8 cellular contexts compared by ENCODE assay signal in the genomic region with DNA sequence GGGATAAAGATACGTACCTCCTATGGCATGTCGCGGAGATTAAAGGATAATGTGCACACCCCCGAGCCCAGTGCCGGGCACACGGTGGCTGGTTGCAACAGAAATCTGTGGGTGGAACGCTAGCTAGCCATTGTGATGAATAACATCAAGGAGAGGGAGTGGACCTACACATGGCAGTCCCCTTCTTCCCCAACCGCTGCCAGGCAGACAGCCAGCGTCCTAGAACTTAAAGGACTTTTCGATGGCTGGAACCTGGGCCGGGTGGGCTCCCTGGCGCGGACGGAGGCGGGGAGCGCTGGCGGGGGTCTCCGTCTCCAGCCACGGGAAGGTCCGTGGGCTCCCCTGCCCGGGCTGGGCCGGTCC. TPM values are rescaled to one million over a fixed set of nuclear protein-coding genes. Genes with fewer than 3 reads are reported as not detected.
A peak's percentile ranks its signal among the peaks of the same experiment; 100 is the strongest.
DNase-seq lines count a peak whose midpoint lies in the region; ATAC-seq and TF ChIP-seq lines count a peak whose summit lies in the region.

No MANE protein-coding gene starts in this region.

- no peak overlapping the region for H3K9ac ChIP-seq in Karpas-422 (ENCODE audit: low read length)

- H3K9me3 ChIP-seq in CD4-positive, alpha-beta T cell (ENCODE audit: control insufficient read depth, low read length): no peaks in the 10 kb centered on the region
- H3K9me3 ChIP-seq in mesodermal cell (ENCODE audit: control insufficient read depth, low read length): no peaks in the 10 kb centered on the region
- no peaks in the 10 kb centered on the region for H3K9me3 ChIP-seq in Karpas-422 (ENCODE audit: low read length)

- no peak for ATAC-seq in CD4-positive, alpha-beta T cell (ENCODE audit: poor library complexity)

- H3K36me3 ChIP-seq in mesodermal cell (ENCODE audit: control insufficient read depth, insufficient read depth, low read length) (no peaks in the 10 kb centered on the region), Karpas-422 (ENCODE audit: insufficient read depth, low read length) (no peaks in the 10 kb centered on the region)

- POLR2A ChIA-PET in CD4-positive, alpha-beta T cell (lab: Charles Lee): no interaction called here

- H3K4me3 ChIP-seq in mesodermal cell (ENCODE audit: extremely low read depth, insufficient read depth, low read length, poor library complexity, severe bottlenecking) (peak overlapping the region; percentile 78), Karpas-422 (ENCODE audit: low read length) (no peak overlapping the region)

- no peak for DNase-seq in CD4-positive, alpha-beta T cell
- DNase-seq in HuH-7 (ENCODE audit: low spot score) (peak; percentile 37), chondrocyte (ENCODE audit: low spot score) (no peak), GF-D8 (lab: John Stamatoyannopoulos, UW) (no peak), Karpas-422 (no peak), islet precursor cell (no peak), OCI-M1 (lab: John Stamatoyannopoulos, UW) (no peak)

- no peak overlapping the region for H2AFZ ChIP-seq in Karpas-422 (ENCODE audit: low read length)

- H3K4me2 ChIP-seq in Karpas-422 (ENCODE audit: low read depth, low read length, poor library complexity, severe bottlenecking): no peak overlapping the region

- H3K4me1 ChIP-seq in mesodermal cell (ENCODE audit: control insufficient read depth, insufficient read depth, low read length, poor library complexity, severe bottlenecking): peaks cover 19% of the 10 kb centered on the region
- H3K4me1 ChIP-seq in Karpas-422 (ENCODE audit: low read length): no peaks in the 10 kb centered on the region

- WGBS in mesodermal cell (ENCODE audit: insufficient coverage in 2 of 2), 2 experiments: 7 to 12% methylated on average over 11 to 18 of the region's 22 CpGs

- H3K4me3 Mint-ChIP-seq in CD4-positive, alpha-beta T cell: peak overlapping the region; percentile 85
- peak overlapping the region; percentile 83 for H3K4me3 Mint-ChIP-seq in chondrocyte (ENCODE audit: unreplicated experiment)

- no peaks in the 10 kb centered on the region for H3K79me2 ChIP-seq in Karpas-422 (ENCODE audit: low read length)

- H3K27me3 Mint-ChIP-seq in CD4-positive, alpha-beta T cell: peaks cover 43% of the 10 kb centered on the region
- peaks cover 8% of the 10 kb centered on the region for H3K27me3 Mint-ChIP-seq in chondrocyte (ENCODE audit: low read depth)

- CTCF ChIA-PET in CD4-positive, alpha-beta T cell (lab: Charles Lee): no interaction called here

- no peaks in the 10 kb centered on the region for H4K20me1 ChIP-seq in Karpas-422 (ENCODE audit: insufficient read depth, low read depth, low read length)

- H3K4me1 Mint-ChIP-seq in CD4-positive, alpha-beta T cell (ENCODE audit: low read depth): peaks cover 38% of the 10 kb centered on the region
- H3K4me1 Mint-ChIP-seq in chondrocyte (ENCODE audit: low read depth): peaks cover 34% of the 10 kb centered on the region

- H3K9me3 Mint-ChIP-seq in CD4-positive, alpha-beta T cell: no peaks in the 10 kb centered on the region
- no peaks in the 10 kb centered on the region for H3K9me3 Mint-ChIP-seq in chondrocyte (ENCODE audit: low read depth)

- TF ChIP-seq CTCF in CD4-positive, alpha-beta T cell (IDR thresholded peaks at IDR 0.05): no peak
- TF ChIP-seq CTCF in chondrocyte (IDR thresholded peaks at IDR 0.05): no peak

- H3K27me3 ChIP-seq in CD4-positive, alpha-beta T cell (ENCODE audit: control insufficient read depth, insufficient read depth, low read length): peaks cover 31% of the 10 kb centered on the region
- H3K27me3 ChIP-seq in Karpas-422 (ENCODE audit: low read length): no peaks in the 10 kb centered on the region

- no peak overlapping the region for H3K27ac ChIP-seq in CD4-positive, alpha-beta T cell (ENCODE audit: low read depth, low read length)
- H3K27ac ChIP-seq in mesodermal cell (ENCODE audit: low read depth, low read length, severe bottlenecking) (peak overlapping the region; percentile 63), Karpas-422 (ENCODE audit: low read length) (no peak overlapping the region)

- peak overlapping the region; percentile 49 for H3K27ac Mint-ChIP-seq in CD4-positive, alpha-beta T cell
- H3K27ac Mint-ChIP-seq in chondrocyte (ENCODE audit: unreplicated experiment): no peak overlapping the region

- H3K36me3 Mint-ChIP-seq in CD4-positive, alpha-beta T cell (ENCODE audit: low read depth): peaks cover 4% of the 10 kb centered on the region
- no peaks in the 10 kb centered on the region for H3K36me3 Mint-ChIP-seq in chondrocyte (ENCODE audit: low read depth)

- intact Hi-C loops in CD4-positive, alpha-beta T cell (cut with DNase I, micrococcal nuclease): loop anchor here in 1 of 2 experiments (5.0 kb wide), 1 partner anchor 202 kb away; no protein-coding TSS in a partner anchor

- no peaks in the 10 kb centered on the region for H3K9me2 ChIP-seq in Karpas-422 (replicated peaks; ENCODE audit: insufficient read depth, low read length)

RNA-seq across cellular contexts. Expression of a gene that starts 0.3 kb away (rescaled TPM):
- 1 to 10 TPM; 6.2 to 7.1 TPM for total RNA-seq in CD4-positive, alpha-beta T cell
- 10.4 to 13.7 TPM (median 10.5 TPM) in 3 replicates for total RNA-seq in chondrocyte
- 32.7 TPM for polyA plus RNA-seq in mesodermal cell (2013, experiment 1 of 2)
- polyA plus RNA-seq in mesodermal cell (2013, experiment 2 of 2): 28.1 TPM
- not detected in 2 replicates for total RNA-seq in Karpas-422 (2014; rRNA removed; shearing (Covaris generic); ENCODE audit: low replicate concordance)
